In genomic region chr6:138509371-138509770, GRCh38 we compare ENCODE assay signal across 8 cellular contexts. TPM values are rescaled to one million over a fixed set of nuclear protein-coding genes. Genes with fewer than 3 reads are reported as not detected.
A peak's percentile ranks its signal among the peaks of the same experiment; 100 is the strongest.
DNase-seq lines count a peak whose midpoint lies in the region; ATAC-seq and TF ChIP-seq lines count a peak whose summit lies in the region.

No MANE protein-coding gene starts in this region.

- TF ChIP-seq POLR2A in HCT116 (IDR thresholded peaks at IDR 0.05; ENCODE audit: borderline replicate concordance, extremely low read depth, insufficient read depth, insufficient read length), result no peak

- ATAC-seq in HCT116 (peak; percentile 73; the same call in 1 of the 2 replicates), HG03460 (IDR thresholded peaks at IDR 0.05; ENCODE audit: unreplicated experiment) (no peak), HG03439 (IDR thresholded peaks at IDR 0.05; ENCODE audit: unreplicated experiment) (no peak)

- H3K27me3 ChIP-seq in HCT116 (ENCODE audit: insufficient read depth, low read length) (no peaks in the 10 kb centered on the region), PC-9 (ENCODE audit: insufficient read depth, low read depth) (no peaks in the 10 kb centered on the region)

- peak; percentile 30 for DNase-seq in COR-L47 (lab: John Stamatoyannopoulos, UW)
- peak; percentile 44 for DNase-seq in HCT116 (ENCODE audit: low read depth, low spot score)
- peak; percentile 8 to 53 for DNase-seq in PC-9
- no peak for DNase-seq in astrocyte of the cerebellum (ENCODE audit: low read depth)
- peak; percentile 48 for DNase-seq in iPS-NIHi7 (ENCODE audit: extremely low spot score)
- DNase-seq in stimulated activated CD4-positive, alpha-beta T cell treated with anti-CD3 and anti-CD28 coated beads, TNF-alpha, amount 100 ng/mL, for 48 hours (ENCODE audit: low read depth in 3 of 3), result peak in 2 of 3 donors; percentile 3 to 10

- no TSS peak for BruUV-seq in HCT116 (replicated peaks; lab: Mats Ljungman, UMichigan)
- no TSS peak for BruUV-seq in PC-9 (replicated peaks; lab: Mats Ljungman, UMichigan)

- POLR2A ChIA-PET in HCT116 (lab: Charles Lee), result no interaction called here
- POLR2A ChIA-PET in PC-9 (lab: Charles Lee; ENCODE audit: unreplicated experiment), result no interaction called here

- H3K27ac ChIP-seq in HCT116 (ENCODE audit: low read depth, low read length), result no peak overlapping the region
- no peak overlapping the region for H3K27ac ChIP-seq in PC-9

- no peaks in the 10 kb centered on the region for H3K36me3 ChIP-seq in HCT116 (ENCODE audit: control insufficient read depth in 1 of 2, insufficient read depth in 2 of 2, low read length in 2 of 2)
- H3K36me3 ChIP-seq in PC-9 (ENCODE audit: low read depth), result no peaks in the 10 kb centered on the region

- H3K4me2 ChIP-seq in HCT116 (ENCODE audit: low read length) (no peak overlapping the region), PC-9 (no peak overlapping the region)

- H3K4me1 ChIP-seq in HCT116 (ENCODE audit: control insufficient read depth in 1 of 2, insufficient read depth in 2 of 2, low read length in 2 of 2) (peaks cover 2 to 8% of the 10 kb centered on the region in 2 experiments; a peak in 2 of 4 replicates), PC-9 (replicated peaks; ENCODE audit: insufficient read depth) (no peaks in the 10 kb centered on the region)

- peak; percentile 54 to 78 (median 71); a peak in 5 of 6 replicates for TF ChIP-seq CTCF in HCT116 (IDR thresholded peaks at IDR 0.05 in 2 of 3, conservative IDR thresholded peaks at IDR 0.05 in 1 of 3; ENCODE audit: borderline replicate concordance in 1 of 3, insufficient read depth in 1 of 3, low read depth in 2 of 3, low read length in 2 of 3)
- TF ChIP-seq CTCF in PC-9 (conservative IDR thresholded peaks at IDR 0.05), result peak; percentile 69
- peak; percentile 49 for TF ChIP-seq CTCF in astrocyte of the cerebellum (IDR thresholded peaks at IDR 0.05; ENCODE audit: low read depth, low read length, missing control alignments)

- H2AFZ ChIP-seq in HCT116 (ENCODE audit: low read depth, low read length, poor library complexity, severe bottlenecking) (no peak overlapping the region), PC-9 (no peak overlapping the region)

- H3K9ac ChIP-seq in HCT116 (ENCODE audit: low read length), result no peak overlapping the region

- in situ Hi-C loops in astrocyte of the cerebellum (cut with HindIII; ENCODE audit: low sequenced_read_pairs), result no loop called here

- peak; percentile 85 for TF ChIP-seq RAD21 in HCT116 (IDR thresholded peaks at IDR 0.05; ENCODE audit: low read depth)

- H3F3A ChIP-seq in PC-9 (ENCODE audit: insufficient read depth, low read depth), result no peaks in the 10 kb centered on the region

- H3K4me3 ChIP-seq in HCT116 (replicated peaks in 1 of 2; ENCODE audit: low read depth in 1 of 2, low read length in 2 of 2), result no peak overlapping the region
- no peak overlapping the region for H3K4me3 ChIP-seq in PC-9
- no peak overlapping the region for H3K4me3 ChIP-seq in astrocyte of the cerebellum (ENCODE audit: low read depth, low read length)

- H4K20me1 ChIP-seq in HCT116 (ENCODE audit: insufficient read depth), result no peaks in the 10 kb centered on the region
- H4K20me1 ChIP-seq in PC-9 (ENCODE audit: insufficient read depth), result peaks cover 22% of the 10 kb centered on the region

- H3K9me2 ChIP-seq in HCT116 (ENCODE audit: insufficient read depth) (no peaks in the 10 kb centered on the region), PC-9 (ENCODE audit: insufficient read depth) (no peaks in the 10 kb centered on the region)

- RAD21 ChIA-PET in HCT116 (lab: Charles Lee; ENCODE audit: low non-redundant PET in 1 of 2, low total read pairs in 2 of 2, uncharacterized antibody in 2 of 2, unreplicated experiment in 2 of 2), result interaction anchor here in 1 of 2 experiments (1.2 kb wide), 1 partner anchor 61 kb away, joined by 3 read pairs; no protein-coding TSS in a partner anchor

- intact Hi-C loops in HCT116 (cut with micrococcal nuclease) (loop anchor here (1.0 to 5.0 kb wide), 2 partner anchors 80 to 392 kb away; no protein-coding TSS in a partner anchor), PC-9 (cut with micrococcal nuclease; ENCODE audit: unreplicated experiment) (loop anchor here (2.0 kb wide), 2 partner anchors 81 to 393 kb away; no protein-coding TSS in a partner anchor)

- H3K9me3 ChIP-seq in HCT116 (ENCODE audit: control insufficient read depth in 1 of 2, insufficient read depth in 1 of 2, low read depth in 1 of 2, low read length in 2 of 2) (no peaks in the 10 kb centered on the region), PC-9 (ENCODE audit: insufficient read depth, low read depth) (no peaks in the 10 kb centered on the region)

- CTCF ChIA-PET in HCT116 (lab: Charles Lee), result interaction anchor here (0.9 to 1.6 kb wide), 6 partner anchors 8 to 80 kb away, joined by 4 to 14 read pairs (median 6); partner anchors contain the start of gene NHSL1
- CTCF ChIA-PET in PC-9 (lab: Charles Lee), result no interaction called here

- H3K79me2 ChIP-seq in HCT116 (ENCODE audit: insufficient read depth, low read length) (no peaks in the 10 kb centered on the region), PC-9 (ENCODE audit: low read depth) (peaks cover 9% of the 10 kb centered on the region; the same call in 1 of the 2 replicates)

TF ChIP-seq in HCT116, 20 proteins besides CTCF, POLR2A, EP300 and RAD21:
- no peak for TF ChIP-seq SP1 (IDR thresholded peaks at IDR 0.05; ENCODE audit: low read depth)
- no peak for TF ChIP-seq CBX3 (IDR thresholded peaks at IDR 0.05; ENCODE audit: low read depth)
- no peak for TF ChIP-seq EZH2phosphoT487 (IDR thresholded peaks at IDR 0.05; ENCODE audit: borderline replicate concordance)
- TF ChIP-seq ZNF274 (IDR thresholded peaks at IDR 0.05; ENCODE audit: low read depth, low read length), result no peak
- TF ChIP-seq ELF1 (IDR thresholded peaks at IDR 0.05; ENCODE audit: borderline replicate concordance, low read depth), result no peak
- no peak for TF ChIP-seq MAX (IDR thresholded peaks at IDR 0.05)
- no peak for TF ChIP-seq CEBPB (IDR thresholded peaks at IDR 0.05; ENCODE audit: low read depth)

RNA-seq across cellular contexts. Expression of gene NHSL1, which starts 10.1 kb away (rescaled TPM):
- 15.4 TPM for total RNA-seq in HCT116 (2021; ENCODE audit: unreplicated experiment)
- 9.3 and 9.7 TPM in 2 replicates for polyA plus RNA-seq in HCT116 (2012)
- total RNA-seq in PC-9 (2021), result 17.5 and 17.8 TPM in 2 replicates
